9 cellular contexts compared by ENCODE assay signal in the genomic region with DNA sequence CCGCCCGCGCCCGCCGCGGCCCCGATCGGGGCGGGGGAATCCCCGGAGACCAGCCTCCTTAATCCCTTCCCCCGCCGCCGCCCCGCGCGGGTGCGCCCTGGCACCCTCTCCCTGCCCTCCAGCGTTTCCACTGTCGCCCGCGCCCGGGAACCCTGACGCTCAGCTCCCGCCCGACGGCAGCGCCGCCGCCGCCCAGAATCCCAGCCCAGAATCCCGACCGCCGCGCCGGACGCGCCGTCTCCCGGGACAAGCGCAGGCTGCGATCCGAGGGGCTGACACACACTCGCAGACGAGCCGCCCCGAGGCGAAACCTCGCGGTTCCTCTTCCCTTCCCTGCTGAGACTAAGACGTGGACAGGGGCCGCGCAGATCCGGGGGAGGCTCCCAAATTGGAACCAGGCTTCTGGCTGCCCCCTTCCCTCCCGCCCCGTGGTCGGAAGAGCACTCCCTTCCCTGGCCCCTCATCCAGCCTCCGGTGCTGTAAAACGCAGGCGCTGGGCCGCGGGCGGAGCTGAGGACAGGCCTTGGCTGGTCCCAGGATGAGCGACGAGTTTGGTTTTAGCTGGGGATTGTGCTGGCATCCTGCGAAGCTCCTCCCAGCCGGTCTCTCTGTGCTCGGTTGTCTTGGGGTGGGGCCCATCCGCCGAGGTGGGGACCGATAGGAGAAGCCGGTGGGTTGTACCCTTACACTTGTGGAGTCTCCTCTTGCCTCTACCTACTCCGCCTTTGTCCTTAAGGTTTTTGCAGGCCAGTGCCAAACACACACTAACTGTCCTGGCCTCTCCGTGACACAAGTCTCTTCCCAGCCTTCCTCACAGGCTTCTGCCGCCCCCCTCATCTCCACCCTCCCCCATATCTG. TPM values are rescaled to one million over a fixed set of nuclear protein-coding genes. Genes with fewer than 3 reads are reported as not detected.
DNase-seq lines count a peak whose midpoint lies in the region; ATAC-seq and TF ChIP-seq lines count a peak whose summit lies in the region.
"Had no signal": no experiment of that assay in that cellular context is flagged by ENCODE, and none has a peak within 500 bp of the region (broad histone marks: within the 10 kb centered on the region; RNA-seq: fewer than 3 reads in every experiment).

No MANE protein-coding gene starts in this region.

- H3K9me3 Mint-ChIP-seq in MCF 10A (ENCODE audit: unreplicated experiment): no peaks in the 10 kb centered on the region

- H3K9me3 ChIP-seq in spleen: no peaks in the 10 kb centered on the region

- POLR2A ChIA-PET in AG04449 (lab: Yijun Ruan, JAX) (interaction anchor here (0.5 to 3.6 kb wide), 4 partner anchors 11 to 1695 kb away, joined by 3 to 46 read pairs (median 23); partner anchors contain the start of genes AVPI1 and ZFYVE27), MCF 10A (lab: Yijun Ruan, JAX) (interaction anchor here (0.6 to 20.1 kb wide), 16 partner anchors 12 to 1945 kb away, joined by 3 to 915 read pairs (median 3); partner anchors contain the start of genes ANKRD2, AVPI1, ENTPD7 and PI4K2A)

- H3K27me3 Mint-ChIP-seq in MCF 10A (ENCODE audit: insufficient read depth, unreplicated experiment): no peaks in the 10 kb centered on the region

- peaks cover 6 to 79% (median 51%) of the 10 kb centered on the region in 6 donors for H3K4me1 ChIP-seq in spleen

- H3K4me3 Mint-ChIP-seq in MCF 10A (ENCODE audit: unreplicated experiment): peak overlapping the region; percentile 97

- DNase-seq in AG04449 (ENCODE audit: low read depth, low spot score): no peak
- peak; percentile 60 for DNase-seq in GM12865 (ENCODE audit: low read depth)
- DNase-seq in OCI-M1 (lab: John Stamatoyannopoulos, UW): peak; percentile 82
- peak; percentile 85 for DNase-seq in MCF 10A (ENCODE audit: unreplicated experiment)
- peak; percentile 63 for DNase-seq in iPS-NIHi11 (ENCODE audit: low spot score)
- DNase-seq in spleen: peak; percentile 90
- DNase-seq in NCI-H2029 treated with DMSO at 0.1 percent for 48 hours (lab: John Stamatoyannopoulos, UW): no peak

- H3K4me3 ChIP-seq in AG04449 (ENCODE audit: low read depth, low read length) (peak overlapping the region; percentile 69), GM12865 (ENCODE audit: low read depth, low read length) (peak overlapping the region; percentile 80), spleen (peak overlapping the region; percentile 52 to 80 (median 60))

- intact Hi-C loops in MCF 10A (cut with micrococcal nuclease): no loop called here
- intact Hi-C loops in spleen (cut with DNase I; ENCODE audit: low total_unique reads): no loop called here

- H3K36me3 ChIP-seq in spleen: no peaks in the 10 kb centered on the region

- peak overlapping the region; percentile 51 to 90 (median 86) for H3K27ac ChIP-seq in spleen

- no peak for TF ChIP-seq POLR2A in spleen (IDR thresholded peaks at IDR 0.05)

- H3K27ac Mint-ChIP-seq in MCF 10A (ENCODE audit: low read depth, unreplicated experiment): peak overlapping the region; percentile 92

- WGBS in spleen, 5 donors: 4 to 23% (median 5%) methylated on average over 11 to 74 of the region's 74 CpGs

- H3K27me3 ChIP-seq in spleen (replicated peaks in 1 of 7): peaks cover 0 to 34% (median 5%) of the 10 kb centered on the region in 7 donors

- BruUV-seq in MCF 10A (replicated peaks; lab: Mats Ljungman, UMichigan): no TSS peak

- TF ChIP-seq CTCF in AG04449 (IDR thresholded peaks at IDR 0.05; ENCODE audit: insufficient read depth, low read length, missing control alignments) (no peak), GM12865 (IDR thresholded peaks at IDR 0.05; ENCODE audit: insufficient read depth, low read depth, low read length, missing control alignments) (no peak), MCF 10A (IDR thresholded peaks at IDR 0.05; ENCODE audit: unreplicated experiment) (no peak), spleen (IDR thresholded peaks at IDR 0.05 in 8 of 11, conservative IDR thresholded peaks at IDR 0.05 in 3 of 11) (no peak)

- peak; percentile 29 for ATAC-seq in HG02885 (IDR thresholded peaks at IDR 0.05; ENCODE audit: poor library complexity, unreplicated experiment)

- peaks cover 60% of the 10 kb centered on the region for H3K4me1 Mint-ChIP-seq in MCF 10A (ENCODE audit: insufficient read depth, unreplicated experiment)

- H3K36me3 Mint-ChIP-seq in MCF 10A (ENCODE audit: insufficient read depth, unreplicated experiment): peaks cover 31% of the 10 kb centered on the region

- CTCF ChIA-PET in AG04449 (lab: Yijun Ruan, JAX) (interaction anchor here (0.6 to 21.1 kb wide), 8 partner anchors 10 to 142 kb away, joined by 3 to 664 read pairs (median 80); partner anchors contain the start of genes ANKRD2, AVPI1 and ZFYVE27), MCF 10A (lab: Yijun Ruan, JAX) (interaction anchor here (0.6 to 21.1 kb wide), 9 partner anchors 11 to 251 kb away, joined by 3 to 847 read pairs (median 4); partner anchors contain the start of genes AVPI1 and ZFYVE27)

RNA-seq across cellular contexts. Expression of gene MARVELD1, which starts 1.1 kb away (rescaled TPM):
- total RNA-seq in MCF 10A (2022): 51.0 and 54.9 TPM in 2 replicates
- total RNA-seq in spleen: 10 to 100 TPM; 11.0 to 24.6 (median 17.2) TPM
- 1 to 10 TPM; 3.7 to 7.8 (median 6.4) TPM for polyA plus RNA-seq in spleen

RNA-seq across cellular contexts. Expression of gene ZFYVE27, which starts 22.3 kb away (rescaled TPM):
- 25.7 and 28.7 TPM in 2 replicates for total RNA-seq in MCF 10A (2022)
- 10 to 100 TPM; 29.2 to 42.2 (median 34.1) TPM for total RNA-seq in spleen
- polyA plus RNA-seq in spleen: 10 to 100 TPM; 16.8 to 24.7 (median 17.5) TPM

RNA-seq across cellular contexts. Expression of gene AVPI1, which starts 27.6 kb away (rescaled TPM):
- total RNA-seq in MCF 10A (2022): 276 and 305 TPM in 2 replicates
- 10 to 100 TPM in 6 of 7 donors, 1 to 10 TPM in 1; 4.8 to 35.8 (median 16.0) TPM for total RNA-seq in spleen
- 10 to 100 TPM in 1 of 3 donors, 1 to 10 TPM in 2; 4.0 to 12.2 (median 6.2) TPM for polyA plus RNA-seq in spleen

RNA-seq across cellular contexts. Expression of gene SFRP5, which starts 57.2 kb away (rescaled TPM):
- not detected in 2 replicates for total RNA-seq in MCF 10A (2022)
- not detected for total RNA-seq in spleen
- polyA plus RNA-seq in spleen: 1 to 10 TPM in 1 of 3 donors, under 1 TPM in 1, not detected in 1; 0.09 to 3.6 TPM
- total RNA-seq: NCI-H460 had no signal

Comparison
In these comparisons a context has a peak if more than half of its experiments do, and no peak if none do; other contexts are left out.
1. DNase-seq: peak in GM12865 (single experiment), OCI-M1 (single experiment), MCF 10A (single experiment), iPS-NIHi11 (single experiment) and spleen (single experiment); none in AG04449 (single experiment) and NCI-H2029 treated with DMSO at 0.1 percent for 48 hours (single experiment).
2. Peak in every context shown above with its lines, with median percentiles within 50 percentile points of each other: H3K4me3 ChIP-seq.